Comparison of ENCODE assay signal across 1 cellular context in the genomic region with DNA sequence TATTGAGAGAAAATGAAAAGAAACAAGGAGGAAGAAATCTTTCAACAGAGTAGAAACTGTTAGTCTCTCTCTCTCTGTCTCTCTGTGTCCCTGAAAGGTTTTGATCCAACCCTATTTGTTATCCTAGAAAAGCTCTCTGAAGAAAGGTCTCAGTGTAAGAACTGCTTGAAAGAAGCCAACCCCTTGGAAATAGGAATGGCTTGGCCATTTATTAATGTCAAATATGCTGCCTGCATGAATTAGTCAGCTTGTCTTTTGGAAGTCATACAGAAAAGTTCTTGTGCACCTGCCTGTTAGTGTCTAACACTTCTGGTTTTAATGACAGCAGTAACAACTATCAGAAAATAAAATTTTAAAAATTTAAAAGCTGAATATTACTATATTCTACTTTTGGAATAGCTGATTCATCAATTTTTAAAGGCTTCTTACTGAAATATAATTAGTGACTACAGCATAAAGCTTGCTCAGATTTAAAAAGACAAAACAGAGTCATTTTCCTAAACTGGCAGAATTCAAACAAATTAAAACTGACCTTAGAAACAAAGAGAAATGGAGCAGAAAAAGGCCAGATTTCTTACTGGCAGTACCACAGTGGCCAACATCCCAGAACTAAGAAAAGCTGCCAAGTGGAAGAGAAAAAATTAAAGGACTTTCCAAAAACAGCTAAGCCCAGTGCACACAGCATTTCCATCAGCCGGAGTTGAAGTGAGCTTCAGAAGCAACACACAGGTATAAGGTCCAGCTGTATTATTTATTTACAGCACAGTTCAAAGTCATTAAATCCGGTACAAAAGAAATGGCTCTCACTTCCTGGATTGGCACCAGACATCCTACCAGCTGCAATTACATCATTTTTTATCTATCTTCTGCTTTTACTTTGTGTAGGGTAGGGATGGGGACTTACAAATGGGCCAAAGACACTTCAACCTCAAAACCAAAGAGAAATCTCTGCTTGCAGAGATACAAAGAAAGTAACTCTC.
A peak's percentile ranks its signal among the peaks of the same experiment; 100 is the strongest.
TF ChIP-seq lines count a peak whose summit lies in the region.

No MANE protein-coding gene starts in this region.

TF ChIP-seq in IMR-90, 13 proteins besides CTCF, POLR2A, EP300 and RAD21:
- TF ChIP-seq MAFK (IDR thresholded peaks at IDR 0.05; ENCODE audit: low read depth, low read length) = peak; percentile 92
- no peak for TF ChIP-seq MXI1 (IDR thresholded peaks at IDR 0.05; ENCODE audit: borderline replicate concordance, low read depth, low read length)
TF ChIP-seq in IMR-90: peak in this region for 1.
